In genomic region chr4:67558493-67558892, GRCh38 we compare ENCODE assay signal across 8 cellular contexts. TPM values are rescaled to one million over a fixed set of nuclear protein-coding genes. Genes with fewer than 3 reads are reported as not detected.
DNase-seq lines count a peak whose midpoint lies in the region; ATAC-seq and TF ChIP-seq lines count a peak whose summit lies in the region.

A gene with protein sequence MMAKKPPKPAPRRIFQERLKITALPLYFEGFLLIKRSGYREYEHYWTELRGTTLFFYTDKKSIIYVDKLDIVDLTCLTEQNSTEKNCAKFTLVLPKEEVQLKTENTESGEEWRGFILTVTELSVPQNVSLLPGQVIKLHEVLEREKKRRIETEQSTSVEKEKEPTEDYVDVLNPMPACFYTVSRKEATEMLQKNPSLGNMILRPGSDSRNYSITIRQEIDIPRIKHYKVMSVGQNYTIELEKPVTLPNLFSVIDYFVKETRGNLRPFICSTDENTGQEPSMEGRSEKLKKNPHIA (plus strand): TSS chr4:67558727. CDS start chr4:67558810, 83 bp downstream.

- H3K18ac ChIP-seq in mesenchymal stem cell (ENCODE audit: low read depth in 1 of 2, low read length in 2 of 2) = no peak within 1 kb of the TSS

- H3K4me3 Mint-ChIP-seq in CD4-positive, alpha-beta T cell = peak within 1 kb of the TSS; percentile 89
- H3K4me3 Mint-ChIP-seq in activated CD4-positive, alpha-beta memory T cell treated with anti-CD3 and anti-CD28 coated beads, Interleukin-2, amount 10 ng/mL, durations not matched to agents 7 days and 5 days = peak within 1 kb of the TSS; percentile 86
- H3K4me3 Mint-ChIP-seq in chondrocyte (ENCODE audit: unreplicated experiment) = no peak within 1 kb of the TSS

- no peaks in the 10 kb centered on the region for H3K27me3 ChIP-seq in CD4-positive, alpha-beta T cell (ENCODE audit: control insufficient read depth, insufficient read depth, low read length)
- no peaks in the 10 kb centered on the region for H3K27me3 ChIP-seq in mesenchymal stem cell (ENCODE audit: control insufficient read depth in 1 of 2, insufficient read depth in 1 of 2, low read length in 2 of 2)
- no peaks in the 10 kb centered on the region for H3K27me3 ChIP-seq in ascending aorta

- H2BK120ac ChIP-seq in mesenchymal stem cell (ENCODE audit: low read depth, low read length) = no peak within 1 kb of the TSS

- H3K14ac ChIP-seq in mesenchymal stem cell (ENCODE audit: low read length in 2 of 2) = no peak within 1 kb of the TSS

- no peaks in the 10 kb centered on the region for H3K9me3 Mint-ChIP-seq in CD4-positive, alpha-beta T cell
- H3K9me3 Mint-ChIP-seq in activated CD4-positive, alpha-beta memory T cell treated with anti-CD3 and anti-CD28 coated beads, Interleukin-2, amount 10 ng/mL, durations not matched to agents 7 days and 5 days = no peaks in the 10 kb centered on the region
- H3K9me3 Mint-ChIP-seq in chondrocyte (ENCODE audit: low read depth) = no peaks in the 10 kb centered on the region

- intact Hi-C loops in CD4-positive, alpha-beta T cell (cut with DNase I, micrococcal nuclease) = no loop called here
- intact Hi-C loops in ascending aorta (cut with DNase I) = no loop called here

- no peak within 1 kb of the TSS for H4K8ac ChIP-seq in mesenchymal stem cell (ENCODE audit: low read length)

- no peaks in the 10 kb centered on the region for H3K9me3 ChIP-seq in CD4-positive, alpha-beta T cell (ENCODE audit: control insufficient read depth, low read length)
- H3K9me3 ChIP-seq in mesenchymal stem cell (ENCODE audit: control insufficient read depth, low read length) (no peaks in the 10 kb centered on the region), ascending aorta (no peaks in the 10 kb centered on the region)

- peak; percentile 84 for ATAC-seq in CD4-positive, alpha-beta T cell (ENCODE audit: poor library complexity)
- ATAC-seq in HG03354 (IDR thresholded peaks at IDR 0.05; ENCODE audit: poor library complexity, severe bottlenecking, unreplicated experiment) = peak; percentile 66

- no peak within 1 kb of the TSS for H2AFZ ChIP-seq in mesenchymal stem cell (ENCODE audit: low read depth, low read length)

- no peak for TF ChIP-seq CTCF in CD4-positive, alpha-beta T cell (IDR thresholded peaks at IDR 0.05)
- TF ChIP-seq CTCF in ascending aorta (IDR thresholded peaks at IDR 0.05) (no peak), chondrocyte (IDR thresholded peaks at IDR 0.05) (no peak)

- no peak within 1 kb of the TSS for H2BK5ac ChIP-seq in mesenchymal stem cell (ENCODE audit: low read depth, low read length, poor library complexity, severe bottlenecking)

- peak within 1 kb of the TSS; percentile 77 for H3K27ac Mint-ChIP-seq in CD4-positive, alpha-beta T cell
- H3K27ac Mint-ChIP-seq in activated CD4-positive, alpha-beta memory T cell treated with anti-CD3 and anti-CD28 coated beads, Interleukin-2, amount 10 ng/mL, durations not matched to agents 7 days and 5 days = peak within 1 kb of the TSS; percentile 79
- H3K27ac Mint-ChIP-seq in chondrocyte (ENCODE audit: unreplicated experiment) = no peak within 1 kb of the TSS

- H2BK12ac ChIP-seq in mesenchymal stem cell (ENCODE audit: low read length in 2 of 2) = no peak within 1 kb of the TSS

- H3K36me3 Mint-ChIP-seq in CD4-positive, alpha-beta T cell (ENCODE audit: low read depth) = peaks cover 4% of the 10 kb centered on the region
- peaks cover 15% of the 10 kb centered on the region for H3K36me3 Mint-ChIP-seq in activated CD4-positive, alpha-beta memory T cell treated with anti-CD3 and anti-CD28 coated beads, Interleukin-2, amount 10 ng/mL, durations not matched to agents 7 days and 5 days (ENCODE audit: low read depth)
- no peaks in the 10 kb centered on the region for H3K36me3 Mint-ChIP-seq in chondrocyte (ENCODE audit: low read depth)

- 100% methylated on average over 1 of the region's 4 CpGs for WGBS in mesenchymal stem cell

- H3K23ac ChIP-seq in mesenchymal stem cell (ENCODE audit: low read length in 2 of 2) = no peak within 1 kb of the TSS

- CTCF ChIA-PET in CD4-positive, alpha-beta T cell (lab: Charles Lee) = no interaction called here
- CTCF ChIA-PET in activated CD4-positive, alpha-beta memory T cell treated with anti-CD3 and anti-CD28 coated beads, Interleukin-2, amount 10 ng/mL, durations not matched to agents 7 days and 5 days (lab: Charles Lee) = interaction anchor here (0.9 kb wide), 1 partner anchor 143 kb away, joined by 4 read pairs; the partner anchor contains the start of gene UBA6

- H3K4me3 ChIP-seq in mesenchymal stem cell (ENCODE audit: insufficient read depth in 1 of 2, low read depth in 1 of 2, low read length in 2 of 2) = no peak within 1 kb of the TSS
- no peak within 1 kb of the TSS for H3K4me3 ChIP-seq in ascending aorta

- no peak within 1 kb of the TSS for H2AK5ac ChIP-seq in mesenchymal stem cell (ENCODE audit: low read length, severe bottlenecking)

- TF ChIP-seq POLR2A in GM19193 (IDR thresholded peaks at IDR 0.05; ENCODE audit: extremely low read depth, insufficient read depth, insufficient read length) = peak; percentile 30

- H3K4me1 Mint-ChIP-seq in CD4-positive, alpha-beta T cell (ENCODE audit: low read depth) = peaks cover 48% of the 10 kb centered on the region
- H3K4me1 Mint-ChIP-seq in activated CD4-positive, alpha-beta memory T cell treated with anti-CD3 and anti-CD28 coated beads, Interleukin-2, amount 10 ng/mL, durations not matched to agents 7 days and 5 days = peaks cover 20% of the 10 kb centered on the region
- H3K4me1 Mint-ChIP-seq in chondrocyte (ENCODE audit: low read depth) = no peaks in the 10 kb centered on the region

- no peaks in the 10 kb centered on the region for H3K36me3 ChIP-seq in mesenchymal stem cell (ENCODE audit: control insufficient read depth in 1 of 2, insufficient read depth in 2 of 2, low read depth in 1 of 2, low read length in 2 of 2)
- H3K36me3 ChIP-seq in ascending aorta = no peaks in the 10 kb centered on the region

- H3K27me3 Mint-ChIP-seq in CD4-positive, alpha-beta T cell = no peaks in the 10 kb centered on the region
- no peaks in the 10 kb centered on the region for H3K27me3 Mint-ChIP-seq in activated CD4-positive, alpha-beta memory T cell treated with anti-CD3 and anti-CD28 coated beads, Interleukin-2, amount 10 ng/mL, durations not matched to agents 7 days and 5 days
- H3K27me3 Mint-ChIP-seq in chondrocyte (ENCODE audit: low read depth) = peaks cover 13% of the 10 kb centered on the region

- POLR2A ChIA-PET in CD4-positive, alpha-beta T cell (lab: Charles Lee) = interaction anchor here (0.7 to 1.0 kb wide), 2 partner anchors 13 to 23 kb away, joined by 3 read pairs; partner anchors contain the start of gene CENPC
- POLR2A ChIA-PET in activated CD4-positive, alpha-beta memory T cell treated with anti-CD3 and anti-CD28 coated beads, Interleukin-2, amount 10 ng/mL, durations not matched to agents 7 days and 5 days (lab: Charles Lee) = interaction anchor here (0.7 to 1.4 kb wide), 2 partner anchors 33 to 142 kb away, joined by 3 to 5 read pairs; partner anchors contain the start of gene UBA6

- no peak within 1 kb of the TSS for H3K9ac ChIP-seq in mesenchymal stem cell (ENCODE audit: low read length)

- H3K4ac ChIP-seq in mesenchymal stem cell (ENCODE audit: low read depth in 1 of 2, low read length in 2 of 2) = no peak within 1 kb of the TSS

- no peak within 1 kb of the TSS for H4K91ac ChIP-seq in mesenchymal stem cell (ENCODE audit: low read length)

- H3K4me1 ChIP-seq in mesenchymal stem cell (ENCODE audit: control insufficient read depth, insufficient read depth, low read depth, low read length) (no peaks in the 10 kb centered on the region), ascending aorta (no peaks in the 10 kb centered on the region)

- no peak within 1 kb of the TSS for H2BK15ac ChIP-seq in mesenchymal stem cell (ENCODE audit: low read depth, poor library complexity, severe bottlenecking)

- H3K4me2 ChIP-seq in mesenchymal stem cell (ENCODE audit: low read length, poor library complexity, severe bottlenecking) = no peak within 1 kb of the TSS

- no peak within 1 kb of the TSS for H3K27ac ChIP-seq in CD4-positive, alpha-beta T cell (ENCODE audit: low read depth, low read length)
- no peak within 1 kb of the TSS for H3K27ac ChIP-seq in mesenchymal stem cell (ENCODE audit: low read length, poor library complexity, severe bottlenecking)
- H3K27ac ChIP-seq in ascending aorta = no peak within 1 kb of the TSS

- DNase-seq in CD4-positive, alpha-beta T cell = peak in 3 of 10 experiments; percentile 12 to 29 (median 22)
- peak; percentile 49 for DNase-seq in activated CD4-positive, alpha-beta memory T cell treated with anti-CD3 and anti-CD28 coated beads, Interleukin-2, amount 10 ng/mL, durations not matched to agents 7 days and 5 days
- DNase-seq in hippocampal formation (lab: John Stamatoyannopoulos, UW) (no peak), mesenchymal stem cell (no peak), ascending aorta (ENCODE audit: low spot score in 2 of 2) (no peak), chondrocyte (ENCODE audit: low spot score) (no peak)

- no peaks in the 10 kb centered on the region for H3K79me1 ChIP-seq in mesenchymal stem cell (replicated peaks; ENCODE audit: low read length, poor library complexity, severe bottlenecking)

RNA-seq across cellular contexts. Expression of the gene that starts here (rescaled TPM):
- total RNA-seq in CD4-positive, alpha-beta T cell = 1 to 10 TPM; 2.7 to 3.6 TPM
- total RNA-seq in activated CD4-positive, alpha-beta memory T cell treated with anti-CD3 and anti-CD28 coated beads, Interleukin-2, amount 10 ng/mL, durations not matched to agents 7 days and 5 days = 10 to 100 TPM; 29.5 to 30.9 TPM
- not detected for polyA plus RNA-seq in mesenchymal stem cell (2013, experiment 1 of 2)
- polyA plus RNA-seq in mesenchymal stem cell (2013, experiment 2 of 2) = not detected
- total RNA-seq in ascending aorta = not detected
- total RNA-seq in chondrocyte = not detected in 3 replicates

Comparison
In these comparisons a context has a peak if more than half of its experiments do, and no peak if none do; other contexts are left out.
1. RNA of the gene that starts here (total RNA-seq): 29.5 to 30.9 TPM in activated CD4-positive, alpha-beta memory T cell treated with anti-CD3 and anti-CD28 coated beads, Interleukin-2, amount 10 ng/mL, durations not matched to agents 7 days and 5 days; 2.7 to 3.6 TPM in CD4-positive, alpha-beta T cell, not detected in ascending aorta (single experiment) and not detected in chondrocyte; every median in the first group is over 4 times any median in the second.